5 cellular contexts compared by ENCODE assay signal in genomic region chr7:100325671-100326070, GRCh38. TPM values are rescaled to one million over a fixed set of nuclear protein-coding genes. Genes with fewer than 3 reads are reported as not detected.
"Had no signal": no experiment of that assay in that cellular context is flagged by ENCODE, and none has a peak within 500 bp of the region (broad histone marks: within the 10 kb centered on the region; RNA-seq: fewer than 3 reads in every experiment).

No MANE protein-coding gene starts in this region.

RNA-seq across cellular contexts. Expression of gene SPDYE3, which starts 18.2 kb away (rescaled TPM):
- total RNA-seq: GM23338, H1, H9, HT-29, IMR-90 had no signal

RNA-seq across cellular contexts. Expression of gene PILRA, which starts 47.6 kb away (rescaled TPM):
- total RNA-seq: IMR-90 had no signal
